Comparison of ENCODE assay signal across 13 cellular contexts in genomic region chr15:44836094-44836493, GRCh38.
"Had no signal": no experiment of that assay in that cellular context is flagged by ENCODE, and none has a peak within 500 bp of the region (broad histone marks: within the 10 kb centered on the region; RNA-seq: fewer than 3 reads in every experiment).

No MANE protein-coding gene starts in this region.

- DNase-seq: activated CD4-positive, alpha-beta T cell treated with anti-CD3 and anti-CD28 coated beads for 4 hours; activated naive CD4-positive, alpha-beta T cell treated with anti-CD3 and anti-CD28 coated beads, Interleukin-2, amount 10 ng/mL, durations not matched to agents 7 days and 5 days; adrenal gland; brain microvascular endothelial cell; dermis blood vessel endothelial cell; foreskin fibroblast; left ventricle myocardium superior; mesendoderm; nephron progenitor cell; psoas muscle; stimulated activated CD4-positive, alpha-beta T cell treated with anti-CD3 and anti-CD28 coated beads, Interleukin-4, amount 100 ng/mL, for 24 hours; SW 1271 had no signal

- ATAC-seq: activated T-helper 17 cell treated with anti-CD3 and anti-CD28 coated beads, Interleukin-2, amount 50 U/mL, for 72 hours; left ventricle myocardium superior; psoas muscle had no signal

- H3K4me3 ChIP-seq: adrenal gland, psoas muscle had no signal
